ENCODE assay signal across 22 cellular contexts in genomic region chr18:48612917-48613316, GRCh38.
DNase-seq lines count a peak whose midpoint lies in the region; ATAC-seq and TF ChIP-seq lines count a peak whose summit lies in the region.
"Had no signal": no experiment of that assay in that cellular context is flagged by ENCODE, and none has a peak within 500 bp of the region (broad histone marks: within the 10 kb centered on the region; RNA-seq: fewer than 3 reads in every experiment).

No MANE protein-coding gene starts in this region.

- H3K4me3 Mint-ChIP-seq in glutamatergic neuron (ENCODE audit: unreplicated experiment), result no peak overlapping the region
- H3K4me3 Mint-ChIP-seq: activated naive CD4-positive, alpha-beta T cell treated with anti-CD3 and anti-CD28 coated beads for 36 hours; CD8-positive, alpha-beta memory T cell; endodermal cell; mesothelial cell of epicardium; natural killer cell treated with Interleukin-12 subunit alpha and Interleukin-12 subunit beta and Interleukin-15 and Interleukin-18, amount 100 ng/mL, for 72 hours had no signal

- H3K79me2 ChIP-seq in mammary epithelial cell (ENCODE audit: insufficient read depth, low read length), result peaks cover 35% of the 10 kb centered on the region

- TF ChIP-seq POLR2A in breast epithelium (IDR thresholded peaks at IDR 0.05), result no peak
- no peak for TF ChIP-seq POLR2A in sigmoid colon (IDR thresholded peaks at IDR 0.05)
- no peak for TF ChIP-seq POLR2A in uterus (IDR thresholded peaks at IDR 0.05)

- H3K27me3 Mint-ChIP-seq in glutamatergic neuron (ENCODE audit: unreplicated experiment), result peaks cover 12% of the 10 kb centered on the region
- H3K27me3 Mint-ChIP-seq: natural killer cell treated with Interleukin-12 subunit alpha and Interleukin-12 subunit beta and Interleukin-15 and Interleukin-18, amount 100 ng/mL, for 72 hours had no signal

- intact Hi-C loops in breast epithelium (cut with DNase I; ENCODE audit: low total_unique reads) (no loop called here), mammary epithelial cell (cut with micrococcal nuclease) (no loop called here), sigmoid colon (cut with DNase I) (loop anchor here (5.0 kb wide), 1 partner anchor 76 kb away; the partner anchor contains the start of gene CTIF), uterus (cut with DNase I; ENCODE audit: low total_unique reads) (no loop called here)

- H3K9me3 Mint-ChIP-seq in glutamatergic neuron (ENCODE audit: unreplicated experiment), result peaks cover 6% of the 10 kb centered on the region
- H3K9me3 Mint-ChIP-seq: activated naive CD4-positive, alpha-beta T cell treated with anti-CD3 and anti-CD28 coated beads for 36 hours; CD8-positive, alpha-beta memory T cell; endodermal cell; mesothelial cell of epicardium; natural killer cell treated with Interleukin-12 subunit alpha and Interleukin-12 subunit beta and Interleukin-15 and Interleukin-18, amount 100 ng/mL, for 72 hours had no signal

- H3K27ac ChIP-seq in breast epithelium, result peak overlapping the region; percentile 4 to 55
- H3K27ac ChIP-seq in mammary epithelial cell (ENCODE audit: insufficient read depth, low read depth, low read length), result no peak overlapping the region
- peak overlapping the region; percentile 36 to 69 (median 66) for H3K27ac ChIP-seq in sigmoid colon
- peak overlapping the region; percentile 70 to 71 for H3K27ac ChIP-seq in uterus
- H3K27ac ChIP-seq: thyroid gland had no signal

- in situ Hi-C loops in mammary epithelial cell (cut with MboI; ENCODE audit: low sequenced_read_pairs in 2 of 2), result no loop called here

- no TSS peak for BruUV-seq in mammary epithelial cell (replicated peaks; lab: Mats Ljungman, UMichigan)

- H3K4me3 ChIP-seq in breast epithelium (no peak overlapping the region), mammary epithelial cell (replicated peaks in 1 of 3; ENCODE audit: insufficient read depth in 1 of 3, low read depth in 2 of 3, low read length in 3 of 3) (no peak overlapping the region), sigmoid colon (no peak overlapping the region), uterus (no peak overlapping the region)
- H3K4me3 ChIP-seq: prostate gland, thyroid gland had no signal

- TF ChIP-seq CTCF in breast epithelium (IDR thresholded peaks at IDR 0.05) (no peak), mammary epithelial cell (conservative IDR thresholded peaks at IDR 0.05 in 1 of 2, IDR thresholded peaks at IDR 0.05 in 1 of 2; ENCODE audit: extremely low read depth in 1 of 2, insufficient read depth in 1 of 2, low read depth in 1 of 2, low read length in 2 of 2) (no peak), glutamatergic neuron (IDR thresholded peaks at IDR 0.05; ENCODE audit: partially characterized antibody, unreplicated experiment) (no peak), sigmoid colon (IDR thresholded peaks at IDR 0.05) (no peak), uterus (IDR thresholded peaks at IDR 0.05) (no peak)

- no peaks in the 10 kb centered on the region for H4K20me1 ChIP-seq in mammary epithelial cell (ENCODE audit: insufficient read depth, low read length)

- no peaks in the 10 kb centered on the region for H3K36me3 ChIP-seq in breast epithelium
- H3K36me3 ChIP-seq in mammary epithelial cell (ENCODE audit: insufficient read depth, low read length), result no peaks in the 10 kb centered on the region
- no peaks in the 10 kb centered on the region for H3K36me3 ChIP-seq in sigmoid colon
- no peaks in the 10 kb centered on the region for H3K36me3 ChIP-seq in uterus
- H3K36me3 ChIP-seq: prostate gland, thyroid gland had no signal

- peaks cover 0 to 10% of the 10 kb centered on the region in 2 donors for H3K4me1 ChIP-seq in breast epithelium
- peaks cover 24% of the 10 kb centered on the region for H3K4me1 ChIP-seq in mammary epithelial cell (ENCODE audit: insufficient read depth, low read length)
- peaks cover 0 to 63% (median 37%) of the 10 kb centered on the region in 4 donors for H3K4me1 ChIP-seq in sigmoid colon
- H3K4me1 ChIP-seq in uterus, result no peaks in the 10 kb centered on the region
- H3K4me1 ChIP-seq: prostate gland had no signal

- peak overlapping the region; percentile 60 for H3K27ac Mint-ChIP-seq in glutamatergic neuron (ENCODE audit: unreplicated experiment)
- H3K27ac Mint-ChIP-seq: activated naive CD4-positive, alpha-beta T cell treated with anti-CD3 and anti-CD28 coated beads for 36 hours; CD8-positive, alpha-beta memory T cell; endodermal cell; mesothelial cell of epicardium; natural killer cell treated with Interleukin-12 subunit alpha and Interleukin-12 subunit beta and Interleukin-15 and Interleukin-18, amount 100 ng/mL, for 72 hours had no signal

- CTCF ChIA-PET in mammary epithelial cell (lab: Charles Lee; ENCODE audit: low non-redundant PET), result no interaction called here

- H3K4me1 Mint-ChIP-seq in glutamatergic neuron (ENCODE audit: low read depth, unreplicated experiment), result peaks cover 52% of the 10 kb centered on the region
- H3K4me1 Mint-ChIP-seq: CD8-positive, alpha-beta memory T cell had no signal

- dilution Hi-C loops in mammary epithelial cell (cut with HindIII; ENCODE audit: low sequenced_read_pairs), result no loop called here

- no peaks in the 10 kb centered on the region for H3K27me3 ChIP-seq in breast epithelium
- H3K27me3 ChIP-seq in mammary epithelial cell (ENCODE audit: insufficient read depth, low read length), result no peaks in the 10 kb centered on the region
- no peaks in the 10 kb centered on the region for H3K27me3 ChIP-seq in sigmoid colon
- no peaks in the 10 kb centered on the region for H3K27me3 ChIP-seq in uterus
- H3K27me3 ChIP-seq: thyroid gland had no signal

- no peaks in the 10 kb centered on the region for H3K36me3 Mint-ChIP-seq in glutamatergic neuron (ENCODE audit: unreplicated experiment)
- H3K36me3 Mint-ChIP-seq: CD8-positive, alpha-beta memory T cell; mesothelial cell of epicardium; natural killer cell treated with Interleukin-12 subunit alpha and Interleukin-12 subunit beta and Interleukin-15 and Interleukin-18, amount 100 ng/mL, for 72 hours had no signal

- H3K9ac ChIP-seq in mammary epithelial cell (ENCODE audit: insufficient read depth, low read length), result no peak overlapping the region

- no peak for TF ChIP-seq EP300 in sigmoid colon (IDR thresholded peaks at IDR 0.05)

- 73% methylated on average over 4 of the region's 4 CpGs for WGBS in mammary epithelial cell (ENCODE audit: low coverage, missing lambda C conversion rate)
- 69 to 81% methylated on average over 4 of the region's 4 CpGs for WGBS in sigmoid colon, 2 donors

- H2AFZ ChIP-seq in mammary epithelial cell (ENCODE audit: low read depth, low read length), result no peak overlapping the region

- no peak overlapping the region for H3K4me2 ChIP-seq in mammary epithelial cell (ENCODE audit: insufficient read depth, low read depth, low read length)

- H3K9me3 ChIP-seq in breast epithelium (no peaks in the 10 kb centered on the region), mammary epithelial cell (replicated peaks; ENCODE audit: insufficient read depth, low read length) (no peaks in the 10 kb centered on the region), sigmoid colon (no peaks in the 10 kb centered on the region), uterus (no peaks in the 10 kb centered on the region)
- H3K9me3 ChIP-seq: prostate gland, thyroid gland had no signal

- no peak for DNase-seq in breast epithelium (ENCODE audit: low spot score in 2 of 2)
- no peak for DNase-seq in mammary epithelial cell
- no peak for DNase-seq in glutamatergic neuron
- DNase-seq in sigmoid colon, result no peak
- no peak for DNase-seq in uterus
- DNase-seq in kidney glomerular epithelial cell (lab: John Stamatoyannopoulos, UW), result no peak
- DNase-seq: 8988T; activated CD4-positive, alpha-beta T cell treated with anti-CD3 and anti-CD28 coated beads for 4 hours; activated naive CD4-positive, alpha-beta T cell treated with anti-CD3 and anti-CD28 coated beads for 36 hours; activated T-cell treated with anti-CD3 and anti-CD28 coated beads, Interleukin-2, amount 50 U/mL, for 48 hours; CD8-positive, alpha-beta memory T cell; endodermal cell; GF-D8; MV-4-11; NCI-H1694; stimulated activated CD4-positive, alpha-beta T cell treated with anti-CD3 and anti-CD28 coated beads, Interleukin-1b, Interleukin-23, amount 100 ng/mL, for 48 hours had no signal

- ATAC-seq in GM21528 (IDR thresholded peaks at IDR 0.05; ENCODE audit: low FRiP score, unreplicated experiment) (no peak), GM21515 (IDR thresholded peaks at IDR 0.05; ENCODE audit: unreplicated experiment) (no peak)
- ATAC-seq: natural killer cell treated with Interleukin-12 subunit alpha and Interleukin-12 subunit beta and Interleukin-15 and Interleukin-18, amount 100 ng/mL, for 72 hours had no signal
